Comparison of ENCODE assay signal across 17 cellular contexts in genomic region chr7:1572111-1572510, GRCh38. TPM values are rescaled to one million over a fixed set of nuclear protein-coding genes. Genes with fewer than 3 reads are reported as not detected.
DNase-seq lines count a peak whose midpoint lies in the region; ATAC-seq and TF ChIP-seq lines count a peak whose summit lies in the region.
"Had no signal": no experiment of that assay in that cellular context is flagged by ENCODE, and none has a peak within 500 bp of the region (broad histone marks: within the 10 kb centered on the region; RNA-seq: fewer than 3 reads in every experiment).

No MANE protein-coding gene starts in this region.

- H3K27me3 ChIP-seq in adipocyte (replicated peaks; ENCODE audit: control insufficient read depth, insufficient read depth, low read length) (no peaks in the 10 kb centered on the region), brain microvascular endothelial cell (replicated peaks) (no peaks in the 10 kb centered on the region)
- H3K27me3 ChIP-seq: right lobe of liver had no signal

- H3K9me3 Mint-ChIP-seq in natural killer cell, result no peaks in the 10 kb centered on the region
- no peaks in the 10 kb centered on the region for H3K9me3 Mint-ChIP-seq in natural killer cell treated with Interleukin-12 subunit alpha and Interleukin-12 subunit beta and Interleukin-15 and Interleukin-18, amount 100 ng/mL, for 72 hours
- H3K9me3 Mint-ChIP-seq in naive thymus-derived CD8-positive, alpha-beta T cell, result no peaks in the 10 kb centered on the region
- H3K9me3 Mint-ChIP-seq: stimulated activated naive B cell treated with anti-CD40 and anti-IgM and Interleukin-4, amounts not matched to agents 10 μg/mL and 1 μg/mL and 100 μg/mL, for 72 hours had no signal

- H3K4me3 Mint-ChIP-seq in natural killer cell, result peak overlapping the region; percentile 5
- H3K4me3 Mint-ChIP-seq in natural killer cell treated with Interleukin-12 subunit alpha and Interleukin-12 subunit beta and Interleukin-15 and Interleukin-18, amount 100 ng/mL, for 72 hours, result no peak overlapping the region
- H3K4me3 Mint-ChIP-seq in naive thymus-derived CD8-positive, alpha-beta T cell, result peak overlapping the region in 4 of 10 donors; percentile 2 to 88 (median 32)

- no peaks in the 10 kb centered on the region for H3K9me3 ChIP-seq in adipocyte (ENCODE audit: control insufficient read depth, low read length)
- H3K9me3 ChIP-seq: right lobe of liver had no signal

- intact Hi-C loops in natural killer cell (cut with micrococcal nuclease), result loop anchor here (10.0 kb wide), 1 partner anchor 673 kb away; the partner anchor contains the start of genes MRM2 and NUDT1

- peak overlapping the region; percentile 99 for H3K9ac ChIP-seq in adipocyte (ENCODE audit: low read length)
- H3K9ac ChIP-seq: KMS-11 had no signal

- TF ChIP-seq CTCF in natural killer cell (IDR thresholded peaks at IDR 0.05), result no peak
- no peak for TF ChIP-seq CTCF in brain microvascular endothelial cell (IDR thresholded peaks at IDR 0.05; ENCODE audit: low read depth, low read length, missing control alignments)

- H3K36me3 Mint-ChIP-seq in natural killer cell, result no peaks in the 10 kb centered on the region
- no peaks in the 10 kb centered on the region for H3K36me3 Mint-ChIP-seq in natural killer cell treated with Interleukin-12 subunit alpha and Interleukin-12 subunit beta and Interleukin-15 and Interleukin-18, amount 100 ng/mL, for 72 hours
- peaks cover 0 to 17% (median 0%) of the 10 kb centered on the region in 3 donors for H3K36me3 Mint-ChIP-seq in naive thymus-derived CD8-positive, alpha-beta T cell

- H3K4me1 ChIP-seq in adipocyte (ENCODE audit: control insufficient read depth, insufficient read depth, low read length), result peaks cover 32% of the 10 kb centered on the region

- H3K27ac ChIP-seq in brain microvascular endothelial cell, result no peak overlapping the region
- H3K27ac ChIP-seq: KMS-11, right lobe of liver had no signal

- no peaks in the 10 kb centered on the region for H3K27me3 Mint-ChIP-seq in natural killer cell (ENCODE audit: low read depth in 2 of 2)
- no peaks in the 10 kb centered on the region for H3K27me3 Mint-ChIP-seq in natural killer cell treated with Interleukin-12 subunit alpha and Interleukin-12 subunit beta and Interleukin-15 and Interleukin-18, amount 100 ng/mL, for 72 hours
- no peaks in the 10 kb centered on the region for H3K27me3 Mint-ChIP-seq in naive thymus-derived CD8-positive, alpha-beta T cell
- H3K27me3 Mint-ChIP-seq: stimulated activated naive B cell treated with anti-CD40 and anti-IgM and Interleukin-4, amounts not matched to agents 10 μg/mL and 1 μg/mL and 100 μg/mL, for 72 hours had no signal

- ATAC-seq in natural killer cell (no peak), HG02642 (IDR thresholded peaks at IDR 0.05; ENCODE audit: poor library complexity, unreplicated experiment) (no peak), HG03565 (IDR thresholded peaks at IDR 0.05; ENCODE audit: unreplicated experiment) (no peak)
- ATAC-seq in natural killer cell treated with Interleukin-12 subunit alpha and Interleukin-12 subunit beta and Interleukin-15 and Interleukin-18, amount 100 ng/mL, for 72 hours, result no peak
- no peak for ATAC-seq in naive thymus-derived CD8-positive, alpha-beta T cell
- ATAC-seq: esophagus mucosa; GM12878; right lobe of liver; stimulated activated naive B cell treated with anti-CD40 and anti-IgM and Interleukin-4, amounts not matched to agents 10 μg/mL and 1 μg/mL and 100 μg/mL, for 72 hours had no signal

- peak overlapping the region in 1 of 2 donors; percentile 7 for H3K27ac Mint-ChIP-seq in natural killer cell
- peak overlapping the region in 1 of 2 donors; percentile 89 for H3K27ac Mint-ChIP-seq in natural killer cell treated with Interleukin-12 subunit alpha and Interleukin-12 subunit beta and Interleukin-15 and Interleukin-18, amount 100 ng/mL, for 72 hours
- peak overlapping the region in 9 of 10 donors; percentile 2 to 89 (median 35) for H3K27ac Mint-ChIP-seq in naive thymus-derived CD8-positive, alpha-beta T cell

- H3K36me3 ChIP-seq in adipocyte (ENCODE audit: control insufficient read depth, insufficient read depth, low read length, severe bottlenecking) (no peaks in the 10 kb centered on the region), brain microvascular endothelial cell (replicated peaks) (no peaks in the 10 kb centered on the region)

- in situ Hi-C loops in brain microvascular endothelial cell (cut with HindIII; ENCODE audit: low pct_ligation_motif_present, low sequenced_read_pairs), result no loop called here

- POLR2A ChIA-PET in naive thymus-derived CD8-positive, alpha-beta T cell (lab: Charles Lee), result no interaction called here

- DNase-seq in natural killer cell, result no peak
- DNase-seq in natural killer cell treated with Interleukin-12 subunit alpha and Interleukin-12 subunit beta and Interleukin-15 and Interleukin-18, amount 100 ng/mL, for 72 hours (ENCODE audit: low spot score), result no peak
- no peak for DNase-seq in adipocyte (ENCODE audit: low read depth)
- no peak for DNase-seq in naive thymus-derived CD8-positive, alpha-beta T cell
- no peak for DNase-seq in hepatic stellate cell (ENCODE audit: low spot score)
- DNase-seq in brain microvascular endothelial cell, result no peak
- DNase-seq: AML-193; NCI-H1436 treated with DMSO at 0.1 percent for 48 hours; NCI-H510A; right lobe of liver; stimulated activated CD4-positive, alpha-beta T cell treated with anti-CD3 and anti-CD28 coated beads, Interleukin-4, amount 100 ng/mL, for 24 hours; stimulated activated naive B cell treated with anti-CD40 and anti-IgM and Interleukin-4, amounts not matched to agents 10 μg/mL and 1 μg/mL and 100 μg/mL, for 72 hours had no signal

- peaks cover 17 to 20% of the 10 kb centered on the region in 2 donors for H3K4me1 Mint-ChIP-seq in natural killer cell
- H3K4me1 Mint-ChIP-seq in natural killer cell treated with Interleukin-12 subunit alpha and Interleukin-12 subunit beta and Interleukin-15 and Interleukin-18, amount 100 ng/mL, for 72 hours (ENCODE audit: low read depth in 2 of 2), result peaks cover 9 to 19% of the 10 kb centered on the region in 2 donors
- H3K4me1 Mint-ChIP-seq in naive thymus-derived CD8-positive, alpha-beta T cell, result peaks cover 8 to 33% (median 30%) of the 10 kb centered on the region in 4 donors

- H3K4me3 ChIP-seq in adipocyte (ENCODE audit: low read length) (peak overlapping the region; percentile 93), brain microvascular endothelial cell (ENCODE audit: low read depth, low read length) (no peak overlapping the region)
- H3K4me3 ChIP-seq: GM12878, right lobe of liver had no signal

RNA-seq across cellular contexts. Expression of gene PSMG3, which starts 2.3 kb away (rescaled TPM):
- 10 to 100 TPM; 19.0 to 21.4 (median 20.5) TPM for total RNA-seq in natural killer cell
- 10 to 100 TPM; 23.2 to 69.1 TPM for total RNA-seq in natural killer cell treated with Interleukin-12 subunit alpha and Interleukin-12 subunit beta and Interleukin-15 and Interleukin-18, amount 100 ng/mL, for 72 hours
- total RNA-seq in naive thymus-derived CD8-positive, alpha-beta T cell, result 10 to 100 TPM; 24.3 to 26.1 TPM
- polyA plus RNA-seq in naive thymus-derived CD8-positive, alpha-beta T cell, result 10 to 100 TPM; 43.5 to 45.8 (median 45.4) TPM

RNA-seq across cellular contexts. Expression of gene TMEM184A, which starts 16.1 kb away (rescaled TPM):
- under 1 TPM in 1 of 3 donors, not detected in 2; 0.14 TPM for total RNA-seq in natural killer cell
- total RNA-seq in natural killer cell treated with Interleukin-12 subunit alpha and Interleukin-12 subunit beta and Interleukin-15 and Interleukin-18, amount 100 ng/mL, for 72 hours, result not detected
- not detected for total RNA-seq in naive thymus-derived CD8-positive, alpha-beta T cell
- polyA plus RNA-seq in naive thymus-derived CD8-positive, alpha-beta T cell, result under 1 TPM in 1 of 3 donors, not detected in 2; 0.04 TPM

RNA-seq across cellular contexts. Expression of gene MAFK, which starts 41.6 kb away (rescaled TPM):
- 10 to 100 TPM; 57.9 to 71.3 (median 62.8) TPM for total RNA-seq in natural killer cell
- total RNA-seq in natural killer cell treated with Interleukin-12 subunit alpha and Interleukin-12 subunit beta and Interleukin-15 and Interleukin-18, amount 100 ng/mL, for 72 hours, result 10 to 100 TPM; 43.1 to 60.9 TPM
- 10 to 100 TPM; 55.1 to 56.1 TPM for total RNA-seq in naive thymus-derived CD8-positive, alpha-beta T cell
- under 1 TPM; 0.33 to 0.56 (median 0.46) TPM for polyA plus RNA-seq in naive thymus-derived CD8-positive, alpha-beta T cell
